In the genomic region with DNA sequence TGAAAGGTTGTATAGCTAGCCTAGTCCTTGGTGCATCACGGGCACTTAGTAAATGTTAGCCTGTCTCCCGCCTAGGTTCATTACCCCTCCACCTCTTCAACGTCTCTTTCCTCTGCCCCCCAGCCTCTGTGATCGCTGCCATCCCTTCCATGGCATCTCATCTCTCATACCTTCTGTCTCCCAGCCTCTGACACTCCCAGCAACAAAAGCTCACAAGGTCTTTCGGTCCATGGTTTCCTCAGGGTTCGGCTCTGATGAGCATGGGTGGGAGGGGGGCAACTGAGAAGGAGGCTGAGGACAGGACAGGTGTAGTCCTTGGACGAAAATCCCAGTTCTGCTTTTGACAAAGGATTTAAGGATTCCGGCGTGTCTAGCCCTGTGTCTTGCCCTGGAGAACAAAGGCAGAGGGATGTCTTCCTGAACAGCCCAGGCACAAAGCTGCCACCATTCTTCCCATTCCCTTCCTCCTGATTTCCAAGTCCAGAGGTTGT, we compare ENCODE assay signal across 11 cellular contexts. TPM values are rescaled to one million over a fixed set of nuclear protein-coding genes. Genes with fewer than 3 reads are reported as not detected.
DNase-seq lines count a peak whose midpoint lies in the region; ATAC-seq, FAIRE-seq and TF ChIP-seq lines count a peak whose summit lies in the region.
"Had no signal": no experiment of that assay in that cellular context is flagged by ENCODE, and none has a peak within 500 bp of the region (broad histone marks: within the 10 kb centered on the region; RNA-seq: fewer than 3 reads in every experiment).

No MANE protein-coding gene starts in this region.

- TF ChIP-seq POLR2A in GM12891 (IDR thresholded peaks at IDR 0.05; ENCODE audit: low read depth, low read length) = 0 out of 2 replicates have a peak, but pooled peaks have one; percentile 19

- H4K20me1 ChIP-seq in fibroblast of lung (ENCODE audit: control insufficient read depth, extremely low read depth, insufficient read depth, low read length) = no peaks in the 10 kb centered on the region

- no peak for ATAC-seq in HG03342 (IDR thresholded peaks at IDR 0.05; ENCODE audit: unreplicated experiment)
- no peak for ATAC-seq in left lobe of liver
- no peak for ATAC-seq in HG03354 (IDR thresholded peaks at IDR 0.05; ENCODE audit: poor library complexity, severe bottlenecking, unreplicated experiment)
- no peak for ATAC-seq in mucosa of descending colon
- ATAC-seq: HCT116 had no signal

- H3K36me3 ChIP-seq in WERI-Rb-1 = no peaks in the 10 kb centered on the region
- H3K36me3 ChIP-seq in fibroblast of lung (ENCODE audit: control insufficient read depth, insufficient read depth, low read length) = no peaks in the 10 kb centered on the region
- no peaks in the 10 kb centered on the region for H3K36me3 ChIP-seq in mucosa of descending colon (ENCODE audit: low read depth)

- no peak for TF ChIP-seq CTCF in WERI-Rb-1 (IDR thresholded peaks at IDR 0.05; ENCODE audit: low read depth, low read length)
- no peak for TF ChIP-seq CTCF in fibroblast of lung (conservative IDR thresholded peaks at IDR 0.05 in 1 of 2, IDR thresholded peaks at IDR 0.05 in 1 of 2; ENCODE audit: low read depth in 1 of 2, low read length in 2 of 2)
- TF ChIP-seq CTCF in mucosa of descending colon (IDR thresholded peaks at IDR 0.05) = no peak

- peak overlapping the region; percentile 61 for H3K9ac ChIP-seq in fibroblast of lung (ENCODE audit: insufficient read depth, low read length)

- H3K9me3 ChIP-seq in WERI-Rb-1 (ENCODE audit: severe bottlenecking) (no peaks in the 10 kb centered on the region), fibroblast of lung (ENCODE audit: control insufficient read depth, insufficient read depth, low read depth, low read length) (no peaks in the 10 kb centered on the region), mucosa of descending colon (no peaks in the 10 kb centered on the region)

- intact Hi-C loops in mucosa of descending colon (cut with DNase I, micrococcal nuclease) = no loop called here

- H3K4me1 ChIP-seq in fibroblast of lung (ENCODE audit: control insufficient read depth, extremely low read depth, insufficient read depth, low read length) = peaks cover 49% of the 10 kb centered on the region
- peaks cover 13% of the 10 kb centered on the region for H3K4me1 ChIP-seq in mucosa of descending colon (ENCODE audit: low read depth)

- no peak overlapping the region for H2AFZ ChIP-seq in fibroblast of lung (ENCODE audit: low read length)

- no peak overlapping the region for H3K4me2 ChIP-seq in fibroblast of lung (ENCODE audit: extremely low read depth, insufficient read depth, low read length)

- H3K27ac ChIP-seq in WERI-Rb-1 = no peak overlapping the region
- peak overlapping the region; percentile 100 for H3K27ac ChIP-seq in fibroblast of lung (ENCODE audit: insufficient read depth, low read length)
- peak overlapping the region in 20 of 21 experiments; percentile 20 to 94 (median 87) for H3K27ac ChIP-seq in skin epidermis

- no peak overlapping the region for H3K4me3 ChIP-seq in WERI-Rb-1 (ENCODE audit: low read depth, low read length)
- H3K4me3 ChIP-seq in fibroblast of lung (replicated peaks in 1 of 4; ENCODE audit: control extremely low read depth in 1 of 4, insufficient read depth in 1 of 4, low read depth in 3 of 4, low read length in 4 of 4) = no peak overlapping the region
- H3K4me3 ChIP-seq in skin epidermis = no peak overlapping the region
- no peak overlapping the region for H3K4me3 ChIP-seq in mucosa of descending colon

- no peak for FAIRE-seq in GM12891 (lab: Jason Lieb, UNC)

- DNase-seq in GM12891 (ENCODE audit: insufficient read length, low spot score) = no peak
- peak; percentile 3 for DNase-seq in WERI-Rb-1
- DNase-seq in fibroblast of lung (ENCODE audit: low read depth in 2 of 2) = no peak
- DNase-seq in left lobe of liver (ENCODE audit: low spot score) = no peak
- no peak for DNase-seq in mucosa of descending colon
- DNase-seq: activated gamma-delta T cell, RPMI8226 had no signal

- H3K79me2 ChIP-seq in fibroblast of lung (ENCODE audit: control insufficient read depth, insufficient read depth, low read length) = no peaks in the 10 kb centered on the region

- H3K27me3 ChIP-seq in WERI-Rb-1 (ENCODE audit: insufficient read depth, low read depth, severe bottlenecking) (no peaks in the 10 kb centered on the region), fibroblast of lung (ENCODE audit: control insufficient read depth, insufficient read depth, low read length) (no peaks in the 10 kb centered on the region)

TF ChIP-seq in GM12891, 5 proteins besides CTCF, POLR2A, EP300 and RAD21:
- no peak for TF ChIP-seq TAF1 (IDR thresholded peaks at IDR 0.05; ENCODE audit: low read depth, low read length)
- TF ChIP-seq SPI1 (IDR thresholded peaks at IDR 0.05; ENCODE audit: low read depth, low read length) = peak; percentile 60
- no peak for TF ChIP-seq PAX5 (IDR thresholded peaks at IDR 0.05; ENCODE audit: insufficient read depth, low read length, severe bottlenecking)
- TF ChIP-seq POLR2AphosphoS5 (IDR thresholded peaks at IDR 0.05; ENCODE audit: low read depth, low read length) = peak; percentile 70; the same call in 1 of the 2 replicates
- TF ChIP-seq POU2F2 (IDR thresholded peaks at IDR 0.05; ENCODE audit: low read depth, low read length) = 0 out of 2 replicates have a peak, but pooled peaks have one; percentile 13

RNA-seq across cellular contexts. Expression of a gene that starts 16.7 kb away (rescaled TPM):
- polyA plus RNA-seq in GM12891 (2012; ENCODE audit: low read depth, missing spikeins) = 156 TPM
- total RNA-seq in fibroblast of lung = under 0.01 TPM in 1 of 2 replicates, not detected in the other
- 0.07 and 0.10 TPM in 2 replicates for polyA plus RNA-seq in fibroblast of lung
- polyA plus RNA-seq in fibroblast of lung (2012) = 0.14 and 0.22 TPM in 2 replicates
- 0.30 TPM in 1 of 2 replicates, not detected in the other for polyA minus RNA-seq in fibroblast of lung (ENCODE audit: low replicate concordance)
- total RNA-seq in left lobe of liver = 0.75 TPM
- 1 to 10 TPM in 1 of 3 donors, under 1 TPM in 2; 0.44 to 3.2 (median 0.87) TPM for total RNA-seq in mucosa of descending colon

RNA-seq across cellular contexts. Expression of a gene that starts 47.1 kb away (rescaled TPM):
- polyA plus RNA-seq in GM12891 (2012; ENCODE audit: low read depth, missing spikeins) = 0.22 TPM
- total RNA-seq in fibroblast of lung (under 0.01 TPM in 1 of 2 replicates, not detected in the other), left lobe of liver (0.13 TPM), mucosa of descending colon (10 to 100 TPM in 1 of 3 donors, 1 to 10 TPM in 2; 3.0 to 13.1 (median 3.3) TPM)
- 0.01 and 0.05 TPM in 2 replicates for polyA plus RNA-seq in fibroblast of lung
- polyA plus RNA-seq in fibroblast of lung (2012) = 0.24 TPM in 1 of 2 replicates, not detected in the other
- polyA minus RNA-seq in fibroblast of lung (ENCODE audit: low replicate concordance) = not detected in 2 replicates
